In the genomic region with DNA sequence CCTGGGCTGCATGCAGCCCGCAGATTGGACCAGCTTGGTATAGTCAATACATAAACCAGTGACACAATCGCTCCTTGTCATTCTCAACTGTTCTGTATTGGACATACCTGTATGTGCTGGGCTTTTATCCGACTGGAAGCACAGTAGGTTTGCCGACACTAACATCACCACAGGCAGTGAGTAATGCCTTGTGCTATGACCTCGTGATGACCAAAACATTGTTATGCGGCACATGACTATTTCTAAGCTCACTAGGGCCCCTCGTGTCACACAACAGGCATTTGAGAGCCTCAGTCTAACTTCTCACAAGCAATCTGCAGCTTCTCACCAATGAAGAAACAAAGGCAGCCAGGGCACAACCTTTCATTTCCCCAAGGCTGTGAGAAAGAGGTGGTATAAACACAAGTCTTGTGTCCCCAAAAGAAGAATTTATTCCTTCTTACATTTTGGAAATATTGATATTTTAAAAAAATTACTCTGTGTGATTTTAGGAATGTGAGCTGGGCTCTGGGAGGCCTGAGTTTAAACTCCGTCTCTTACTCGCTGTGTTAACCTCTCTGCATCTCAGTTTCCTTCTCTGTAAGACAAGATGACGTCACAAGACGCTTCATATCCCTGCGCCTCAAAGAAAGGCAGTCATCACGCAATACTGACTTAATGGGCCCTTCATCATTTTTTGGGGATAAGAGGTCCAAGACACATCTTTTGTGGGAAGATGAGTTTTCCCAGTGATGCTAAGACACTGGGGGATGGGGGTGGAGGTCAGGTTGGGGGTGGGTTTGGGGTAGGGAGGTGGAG, we compare ENCODE assay signal across 1 cellular context.
TF ChIP-seq lines count a peak whose summit lies in the region.

No MANE protein-coding gene starts in this region.

TF ChIP-seq in K562, 482 proteins besides CTCF, POLR2A, EP300 and RAD21 (continued from another document):
- TF ChIP-seq, protein P1, sequence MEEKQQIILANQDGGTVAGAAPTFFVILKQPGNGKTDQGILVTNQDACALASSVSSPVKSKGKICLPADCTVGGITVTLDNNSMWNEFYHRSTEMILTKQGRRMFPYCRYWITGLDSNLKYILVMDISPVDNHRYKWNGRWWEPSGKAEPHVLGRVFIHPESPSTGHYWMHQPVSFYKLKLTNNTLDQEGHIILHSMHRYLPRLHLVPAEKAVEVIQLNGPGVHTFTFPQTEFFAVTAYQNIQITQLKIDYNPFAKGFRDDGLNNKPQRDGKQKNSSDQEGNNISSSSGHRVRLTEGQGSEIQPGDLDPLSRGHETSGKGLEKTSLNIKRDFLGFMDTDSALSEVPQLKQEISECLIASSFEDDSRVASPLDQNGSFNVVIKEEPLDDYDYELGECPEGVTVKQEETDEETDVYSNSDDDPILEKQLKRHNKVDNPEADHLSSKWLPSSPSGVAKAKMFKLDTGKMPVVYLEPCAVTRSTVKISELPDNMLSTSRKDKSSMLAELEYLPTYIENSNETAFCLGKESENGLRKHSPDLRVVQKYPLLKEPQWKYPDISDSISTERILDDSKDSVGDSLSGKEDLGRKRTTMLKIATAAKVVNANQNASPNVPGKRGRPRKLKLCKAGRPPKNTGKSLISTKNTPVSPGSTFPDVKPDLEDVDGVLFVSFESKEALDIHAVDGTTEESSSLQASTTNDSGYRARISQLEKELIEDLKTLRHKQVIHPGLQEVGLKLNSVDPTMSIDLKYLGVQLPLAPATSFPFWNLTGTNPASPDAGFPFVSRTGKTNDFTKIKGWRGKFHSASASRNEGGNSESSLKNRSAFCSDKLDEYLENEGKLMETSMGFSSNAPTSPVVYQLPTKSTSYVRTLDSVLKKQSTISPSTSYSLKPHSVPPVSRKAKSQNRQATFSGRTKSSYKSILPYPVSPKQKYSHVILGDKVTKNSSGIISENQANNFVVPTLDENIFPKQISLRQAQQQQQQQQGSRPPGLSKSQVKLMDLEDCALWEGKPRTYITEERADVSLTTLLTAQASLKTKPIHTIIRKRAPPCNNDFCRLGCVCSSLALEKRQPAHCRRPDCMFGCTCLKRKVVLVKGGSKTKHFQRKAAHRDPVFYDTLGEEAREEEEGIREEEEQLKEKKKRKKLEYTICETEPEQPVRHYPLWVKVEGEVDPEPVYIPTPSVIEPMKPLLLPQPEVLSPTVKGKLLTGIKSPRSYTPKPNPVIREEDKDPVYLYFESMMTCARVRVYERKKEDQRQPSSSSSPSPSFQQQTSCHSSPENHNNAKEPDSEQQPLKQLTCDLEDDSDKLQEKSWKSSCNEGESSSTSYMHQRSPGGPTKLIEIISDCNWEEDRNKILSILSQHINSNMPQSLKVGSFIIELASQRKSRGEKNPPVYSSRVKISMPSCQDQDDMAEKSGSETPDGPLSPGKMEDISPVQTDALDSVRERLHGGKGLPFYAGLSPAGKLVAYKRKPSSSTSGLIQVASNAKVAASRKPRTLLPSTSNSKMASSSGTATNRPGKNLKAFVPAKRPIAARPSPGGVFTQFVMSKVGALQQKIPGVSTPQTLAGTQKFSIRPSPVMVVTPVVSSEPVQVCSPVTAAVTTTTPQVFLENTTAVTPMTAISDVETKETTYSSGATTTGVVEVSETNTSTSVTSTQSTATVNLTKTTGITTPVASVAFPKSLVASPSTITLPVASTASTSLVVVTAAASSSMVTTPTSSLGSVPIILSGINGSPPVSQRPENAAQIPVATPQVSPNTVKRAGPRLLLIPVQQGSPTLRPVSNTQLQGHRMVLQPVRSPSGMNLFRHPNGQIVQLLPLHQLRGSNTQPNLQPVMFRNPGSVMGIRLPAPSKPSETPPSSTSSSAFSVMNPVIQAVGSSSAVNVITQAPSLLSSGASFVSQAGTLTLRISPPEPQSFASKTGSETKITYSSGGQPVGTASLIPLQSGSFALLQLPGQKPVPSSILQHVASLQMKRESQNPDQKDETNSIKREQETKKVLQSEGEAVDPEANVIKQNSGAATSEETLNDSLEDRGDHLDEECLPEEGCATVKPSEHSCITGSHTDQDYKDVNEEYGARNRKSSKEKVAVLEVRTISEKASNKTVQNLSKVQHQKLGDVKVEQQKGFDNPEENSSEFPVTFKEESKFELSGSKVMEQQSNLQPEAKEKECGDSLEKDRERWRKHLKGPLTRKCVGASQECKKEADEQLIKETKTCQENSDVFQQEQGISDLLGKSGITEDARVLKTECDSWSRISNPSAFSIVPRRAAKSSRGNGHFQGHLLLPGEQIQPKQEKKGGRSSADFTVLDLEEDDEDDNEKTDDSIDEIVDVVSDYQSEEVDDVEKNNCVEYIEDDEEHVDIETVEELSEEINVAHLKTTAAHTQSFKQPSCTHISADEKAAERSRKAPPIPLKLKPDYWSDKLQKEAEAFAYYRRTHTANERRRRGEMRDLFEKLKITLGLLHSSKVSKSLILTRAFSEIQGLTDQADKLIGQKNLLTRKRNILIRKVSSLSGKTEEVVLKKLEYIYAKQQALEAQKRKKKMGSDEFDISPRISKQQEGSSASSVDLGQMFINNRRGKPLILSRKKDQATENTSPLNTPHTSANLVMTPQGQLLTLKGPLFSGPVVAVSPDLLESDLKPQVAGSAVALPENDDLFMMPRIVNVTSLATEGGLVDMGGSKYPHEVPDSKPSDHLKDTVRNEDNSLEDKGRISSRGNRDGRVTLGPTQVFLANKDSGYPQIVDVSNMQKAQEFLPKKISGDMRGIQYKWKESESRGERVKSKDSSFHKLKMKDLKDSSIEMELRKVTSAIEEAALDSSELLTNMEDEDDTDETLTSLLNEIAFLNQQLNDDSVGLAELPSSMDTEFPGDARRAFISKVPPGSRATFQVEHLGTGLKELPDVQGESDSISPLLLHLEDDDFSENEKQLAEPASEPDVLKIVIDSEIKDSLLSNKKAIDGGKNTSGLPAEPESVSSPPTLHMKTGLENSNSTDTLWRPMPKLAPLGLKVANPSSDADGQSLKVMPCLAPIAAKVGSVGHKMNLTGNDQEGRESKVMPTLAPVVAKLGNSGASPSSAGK (IDR thresholded peaks at IDR 0.05): peak; percentile 42; the same call in 1 of the 2 replicates
- no peak for TF ChIP-seq ZNF79 (CRISPR knock-in tag; IDR thresholded peaks at IDR 0.05; ENCODE audit: low read depth)
- no peak for TF ChIP-seq SPI1 (IDR thresholded peaks at IDR 0.05; ENCODE audit: borderline replicate concordance, low read depth, low read length)
- TF ChIP-seq ZNF589 (CRISPR knock-in tag; IDR thresholded peaks at IDR 0.05; ENCODE audit: low read depth): 0 out of 2 replicates have a peak, but pooled peaks have one; percentile 45
- TF ChIP-seq, protein P2, sequence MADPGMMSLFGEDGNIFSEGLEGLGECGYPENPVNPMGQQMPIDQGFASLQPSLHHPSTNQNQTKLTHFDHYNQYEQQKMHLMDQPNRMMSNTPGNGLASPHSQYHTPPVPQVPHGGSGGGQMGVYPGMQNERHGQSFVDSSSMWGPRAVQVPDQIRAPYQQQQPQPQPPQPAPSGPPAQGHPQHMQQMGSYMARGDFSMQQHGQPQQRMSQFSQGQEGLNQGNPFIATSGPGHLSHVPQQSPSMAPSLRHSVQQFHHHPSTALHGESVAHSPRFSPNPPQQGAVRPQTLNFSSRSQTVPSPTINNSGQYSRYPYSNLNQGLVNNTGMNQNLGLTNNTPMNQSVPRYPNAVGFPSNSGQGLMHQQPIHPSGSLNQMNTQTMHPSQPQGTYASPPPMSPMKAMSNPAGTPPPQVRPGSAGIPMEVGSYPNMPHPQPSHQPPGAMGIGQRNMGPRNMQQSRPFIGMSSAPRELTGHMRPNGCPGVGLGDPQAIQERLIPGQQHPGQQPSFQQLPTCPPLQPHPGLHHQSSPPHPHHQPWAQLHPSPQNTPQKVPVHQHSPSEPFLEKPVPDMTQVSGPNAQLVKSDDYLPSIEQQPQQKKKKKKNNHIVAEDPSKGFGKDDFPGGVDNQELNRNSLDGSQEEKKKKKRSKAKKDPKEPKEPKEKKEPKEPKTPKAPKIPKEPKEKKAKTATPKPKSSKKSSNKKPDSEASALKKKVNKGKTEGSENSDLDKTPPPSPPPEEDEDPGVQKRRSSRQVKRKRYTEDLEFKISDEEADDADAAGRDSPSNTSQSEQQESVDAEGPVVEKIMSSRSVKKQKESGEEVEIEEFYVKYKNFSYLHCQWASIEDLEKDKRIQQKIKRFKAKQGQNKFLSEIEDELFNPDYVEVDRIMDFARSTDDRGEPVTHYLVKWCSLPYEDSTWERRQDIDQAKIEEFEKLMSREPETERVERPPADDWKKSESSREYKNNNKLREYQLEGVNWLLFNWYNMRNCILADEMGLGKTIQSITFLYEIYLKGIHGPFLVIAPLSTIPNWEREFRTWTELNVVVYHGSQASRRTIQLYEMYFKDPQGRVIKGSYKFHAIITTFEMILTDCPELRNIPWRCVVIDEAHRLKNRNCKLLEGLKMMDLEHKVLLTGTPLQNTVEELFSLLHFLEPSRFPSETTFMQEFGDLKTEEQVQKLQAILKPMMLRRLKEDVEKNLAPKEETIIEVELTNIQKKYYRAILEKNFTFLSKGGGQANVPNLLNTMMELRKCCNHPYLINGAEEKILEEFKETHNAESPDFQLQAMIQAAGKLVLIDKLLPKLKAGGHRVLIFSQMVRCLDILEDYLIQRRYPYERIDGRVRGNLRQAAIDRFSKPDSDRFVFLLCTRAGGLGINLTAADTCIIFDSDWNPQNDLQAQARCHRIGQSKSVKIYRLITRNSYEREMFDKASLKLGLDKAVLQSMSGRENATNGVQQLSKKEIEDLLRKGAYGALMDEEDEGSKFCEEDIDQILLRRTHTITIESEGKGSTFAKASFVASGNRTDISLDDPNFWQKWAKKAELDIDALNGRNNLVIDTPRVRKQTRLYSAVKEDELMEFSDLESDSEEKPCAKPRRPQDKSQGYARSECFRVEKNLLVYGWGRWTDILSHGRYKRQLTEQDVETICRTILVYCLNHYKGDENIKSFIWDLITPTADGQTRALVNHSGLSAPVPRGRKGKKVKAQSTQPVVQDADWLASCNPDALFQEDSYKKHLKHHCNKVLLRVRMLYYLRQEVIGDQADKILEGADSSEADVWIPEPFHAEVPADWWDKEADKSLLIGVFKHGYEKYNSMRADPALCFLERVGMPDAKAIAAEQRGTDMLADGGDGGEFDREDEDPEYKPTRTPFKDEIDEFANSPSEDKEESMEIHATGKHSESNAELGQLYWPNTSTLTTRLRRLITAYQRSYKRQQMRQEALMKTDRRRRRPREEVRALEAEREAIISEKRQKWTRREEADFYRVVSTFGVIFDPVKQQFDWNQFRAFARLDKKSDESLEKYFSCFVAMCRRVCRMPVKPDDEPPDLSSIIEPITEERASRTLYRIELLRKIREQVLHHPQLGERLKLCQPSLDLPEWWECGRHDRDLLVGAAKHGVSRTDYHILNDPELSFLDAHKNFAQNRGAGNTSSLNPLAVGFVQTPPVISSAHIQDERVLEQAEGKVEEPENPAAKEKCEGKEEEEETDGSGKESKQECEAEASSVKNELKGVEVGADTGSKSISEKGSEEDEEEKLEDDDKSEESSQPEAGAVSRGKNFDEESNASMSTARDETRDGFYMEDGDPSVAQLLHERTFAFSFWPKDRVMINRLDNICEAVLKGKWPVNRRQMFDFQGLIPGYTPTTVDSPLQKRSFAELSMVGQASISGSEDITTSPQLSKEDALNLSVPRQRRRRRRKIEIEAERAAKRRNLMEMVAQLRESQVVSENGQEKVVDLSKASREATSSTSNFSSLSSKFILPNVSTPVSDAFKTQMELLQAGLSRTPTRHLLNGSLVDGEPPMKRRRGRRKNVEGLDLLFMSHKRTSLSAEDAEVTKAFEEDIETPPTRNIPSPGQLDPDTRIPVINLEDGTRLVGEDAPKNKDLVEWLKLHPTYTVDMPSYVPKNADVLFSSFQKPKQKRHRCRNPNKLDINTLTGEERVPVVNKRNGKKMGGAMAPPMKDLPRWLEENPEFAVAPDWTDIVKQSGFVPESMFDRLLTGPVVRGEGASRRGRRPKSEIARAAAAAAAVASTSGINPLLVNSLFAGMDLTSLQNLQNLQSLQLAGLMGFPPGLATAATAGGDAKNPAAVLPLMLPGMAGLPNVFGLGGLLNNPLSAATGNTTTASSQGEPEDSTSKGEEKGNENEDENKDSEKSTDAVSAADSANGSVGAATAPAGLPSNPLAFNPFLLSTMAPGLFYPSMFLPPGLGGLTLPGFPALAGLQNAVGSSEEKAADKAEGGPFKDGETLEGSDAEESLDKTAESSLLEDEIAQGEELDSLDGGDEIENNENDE (IDR thresholded peaks at IDR 0.05; ENCODE audit: low read depth, low read length): no peak
- TF ChIP-seq SAP30 (IDR thresholded peaks at IDR 0.05; ENCODE audit: borderline replicate concordance, insufficient read depth, low read depth, low read length, poor library complexity, severe bottlenecking): no peak
- TF ChIP-seq STAG1 (CRISPR knock-in tag; IDR thresholded peaks at IDR 0.05; ENCODE audit: borderline replicate concordance): no peak
- no peak for TF ChIP-seq ILF3 (IDR thresholded peaks at IDR 0.05; ENCODE audit: borderline replicate concordance)
- no peak for TF ChIP-seq ZZZ3 (IDR thresholded peaks at IDR 0.05)
- TF ChIP-seq RNF219 (CRISPR knock-in tag; IDR thresholded peaks at IDR 0.05): no peak
- peak; percentile 76 for TF ChIP-seq CREM (IDR thresholded peaks at IDR 0.05; ENCODE audit: low read depth)
- TF ChIP-seq CAMTA2 (CRISPR knock-in tag; conservative IDR thresholded peaks at IDR 0.05): no peak
- no peak for TF ChIP-seq ZBTB17 (CRISPR knock-in tag; IDR thresholded peaks at IDR 0.05)
- TF ChIP-seq NFIC (IDR thresholded peaks at IDR 0.05): no peak
